12 cellular contexts compared by ENCODE assay signal in the genomic region with DNA sequence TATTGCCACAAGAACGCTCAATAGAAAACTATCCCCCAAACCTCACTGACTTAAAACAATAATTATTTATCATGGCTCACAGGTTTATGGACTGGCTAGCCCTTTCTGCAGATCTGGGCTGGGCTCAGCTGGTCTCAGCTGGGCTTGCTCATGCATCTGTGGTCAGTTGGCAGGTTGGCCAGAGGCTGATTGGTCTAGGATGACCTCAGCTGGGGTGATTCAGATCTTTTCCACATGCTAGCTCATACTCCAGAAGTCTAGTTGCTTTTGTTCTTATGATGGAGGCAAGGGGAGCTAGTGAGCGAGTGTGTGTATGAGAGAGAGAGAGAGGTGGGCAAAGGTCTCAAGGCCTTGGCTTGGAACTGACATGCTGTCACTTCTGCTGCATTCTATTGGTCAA.
DNase-seq lines count a peak whose midpoint lies in the region; ATAC-seq, FAIRE-seq and TF ChIP-seq lines count a peak whose summit lies in the region.
"Had no signal": no experiment of that assay in that cellular context is flagged by ENCODE, and none has a peak within 500 bp of the region (broad histone marks: within the 10 kb centered on the region; RNA-seq: fewer than 3 reads in every experiment).

No MANE protein-coding gene starts in this region.

- H3K27me3 ChIP-seq in fibroblast of lung (ENCODE audit: control insufficient read depth, insufficient read depth, low read length) = no peaks in the 10 kb centered on the region

- no peaks in the 10 kb centered on the region for H3K9me3 ChIP-seq in fibroblast of lung (ENCODE audit: control insufficient read depth, insufficient read depth, low read depth, low read length)

- TF ChIP-seq CTCF in fibroblast of lung (conservative IDR thresholded peaks at IDR 0.05 in 1 of 2, IDR thresholded peaks at IDR 0.05 in 1 of 2; ENCODE audit: low read depth in 1 of 2, low read length in 2 of 2) = no peak

- in situ Hi-C loops in ACHN (cut with HindIII; ENCODE audit: low pct_ligation_motif_present, low pct_unique_long_range_greater_than_20kb, low sequenced_read_pairs) = no loop called here

- H3K9ac ChIP-seq in fibroblast of lung (ENCODE audit: insufficient read depth, low read length) = no peak overlapping the region

- H3K36me3 ChIP-seq in fibroblast of lung (ENCODE audit: control insufficient read depth, insufficient read depth, low read length) = no peaks in the 10 kb centered on the region

- H3K4me2 ChIP-seq in fibroblast of lung (ENCODE audit: extremely low read depth, insufficient read depth, low read length) = peak overlapping the region; percentile 64

- DNase-seq in ACHN = peak; percentile 62
- DNase-seq in RCC 7860 (ENCODE audit: low spot score) = peak; percentile 78
- DNase-seq in fibroblast of lung (ENCODE audit: low read depth in 2 of 2) = peak; percentile 72 to 98
- DNase-seq in myocyte (ENCODE audit: low read depth) = peak; percentile 66
- DNase-seq in mucosa of gallbladder (ENCODE audit: low spot score) = no peak
- DNase-seq in activated T-cell treated with anti-CD3 and anti-CD28 coated beads, Interleukin-2, amount 50 U/mL, for 1 hour = no peak
- DNase-seq: activated effector memory CD4-positive, alpha-beta T cell treated with Interleukin-2 at 50 U/mL for 16 hours; AML-193; NCI-H526 treated with DMSO at 0.1 percent for 48 hours had no signal

- H3K79me2 ChIP-seq in fibroblast of lung (ENCODE audit: control insufficient read depth, insufficient read depth, low read length) = no peaks in the 10 kb centered on the region

- ATAC-seq in HG02852 (IDR thresholded peaks at IDR 0.05; ENCODE audit: unreplicated experiment) = no peak
- ATAC-seq in GM21515 (IDR thresholded peaks at IDR 0.05; ENCODE audit: unreplicated experiment) = no peak
- ATAC-seq: HCT116 had no signal

- peaks cover 9% of the 10 kb centered on the region for H3K4me1 ChIP-seq in fibroblast of lung (ENCODE audit: control insufficient read depth, extremely low read depth, insufficient read depth, low read length)

- H2AFZ ChIP-seq in fibroblast of lung (ENCODE audit: low read length) = no peak overlapping the region

- peak overlapping the region; percentile 16 for H3K27ac ChIP-seq in fibroblast of lung (ENCODE audit: insufficient read depth, low read length)

- H4K20me1 ChIP-seq in fibroblast of lung (ENCODE audit: control insufficient read depth, extremely low read depth, insufficient read depth, low read length) = no peaks in the 10 kb centered on the region

- FAIRE-seq in RCC 7860 (lab: Jason Lieb, UNC) = peak; percentile 84

- H3K4me3 ChIP-seq in fibroblast of lung (replicated peaks in 1 of 4; ENCODE audit: control extremely low read depth in 1 of 4, insufficient read depth in 1 of 4, low read depth in 3 of 4, low read length in 4 of 4) = no peak overlapping the region

Comparison
In these comparisons a context has a peak if more than half of its experiments do, and no peak if none do; other contexts are left out.
1. DNase-seq: peak in ACHN (single experiment), RCC 7860 (single experiment), fibroblast of lung (2 of 2) and myocyte (single experiment); none in mucosa of gallbladder (single experiment) and activated T-cell treated with anti-CD3 and anti-CD28 coated beads, Interleukin-2, amount 50 U/mL, for 1 hour (single experiment).